34 cellular contexts compared by ENCODE assay signal in genomic region chr10:100835810-100836209, GRCh38.
"Had no signal": no experiment of that assay in that cellular context is flagged by ENCODE, and none has a peak within 500 bp of the region (broad histone marks: within the 10 kb centered on the region; RNA-seq: fewer than 3 reads in every experiment).

No MANE protein-coding gene starts in this region.

- H3K36me3 ChIP-seq: MG63 had no signal

- DNase-seq: Karpas-422, Kasumi-1, MG63, MM.1S, MV-4-11, NCI-H1048, NCI-H1092, NCI-H1092 treated with DMSO at 0.1 percent for 48 hours, NCI-H1105, NCI-H1105 treated with DMSO at 0.1 percent for 48 hours, NCI-H1417, NCI-H1417 treated with DMSO at 0.1 percent for 48 hours, NCI-H1436, NCI-H1436 treated with DMSO at 0.1 percent for 48 hours, NCI-H146, NCI-H1694, NCI-H1694 treated with DMSO at 0.1 percent for 48 hours, NCI-H187, NCI-H187 treated with DMSO at 0.1 percent for 48 hours, NCI-H1930, NCI-H2029, NCI-H2029 treated with DMSO at 0.1 percent for 48 hours, NCI-H2081, NCI-H2081 treated with DMSO at 0.1 percent for 48 hours, NCI-H2107, NCI-H2171, NCI-H2171 treated with DMSO at 0.1 percent for 48 hours, NCI-H2227 treated with DMSO at 0.1 percent for 48 hours, NCI-H226, NCI-H345, NCI-H446, NCI-H446 treated with DMSO at 0.1 percent for 48 hours, NCI-H510A, NCI-H510A treated with DMSO at 0.1 percent for 48 hours had no signal

- H3K9me3 ChIP-seq: MG63 had no signal

- H3K4me3 ChIP-seq: MG63 had no signal
